ENCODE assay signal across 8 cellular contexts in the genomic region with DNA sequence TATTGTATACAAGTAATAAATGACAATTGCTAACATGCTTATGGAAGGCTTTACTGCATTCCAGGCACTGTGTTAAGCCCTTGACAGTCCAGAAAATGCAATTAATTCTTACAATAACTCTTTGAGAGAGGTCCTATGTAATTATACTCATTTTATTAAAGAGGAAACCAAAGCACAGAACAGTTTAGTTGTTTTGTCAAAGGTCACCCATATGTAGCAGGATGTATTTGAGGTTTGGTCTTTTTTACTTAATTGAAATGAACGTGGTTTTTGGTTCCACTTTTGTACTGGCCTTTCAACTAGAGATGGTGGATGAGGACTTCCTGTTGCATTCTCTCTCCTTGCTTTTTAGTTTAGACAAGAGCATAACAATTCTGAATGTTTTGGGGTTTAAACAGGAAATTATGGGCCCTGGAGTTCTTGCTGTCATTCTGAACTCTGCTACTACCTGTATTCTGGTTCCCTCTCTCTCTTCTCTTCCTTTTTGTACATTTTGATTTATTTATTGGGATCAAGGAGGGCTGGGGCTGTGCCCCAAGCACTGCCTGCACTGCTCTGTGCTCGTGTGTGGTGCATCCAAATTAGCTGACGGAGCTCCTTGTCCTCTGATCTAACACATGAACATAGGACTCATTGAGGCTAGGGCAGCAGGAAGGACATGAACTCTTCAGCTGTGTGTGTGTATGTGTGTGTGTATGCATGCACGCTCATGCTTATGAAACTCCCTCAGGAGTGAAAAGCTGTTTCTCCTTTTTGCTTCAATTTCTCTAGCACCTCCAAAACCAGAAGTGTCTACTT. TPM values are rescaled to one million over a fixed set of nuclear protein-coding genes. Genes with fewer than 3 reads are reported as not detected.
DNase-seq lines count a peak whose midpoint lies in the region; ATAC-seq, FAIRE-seq and TF ChIP-seq lines count a peak whose summit lies in the region.

No MANE protein-coding gene starts in this region.

- POLR2A ChIA-PET in activated naive CD8-positive, alpha-beta T cell treated with anti-CD3 and anti-CD28 coated beads, Interleukin-2, amount 10 ng/mL, durations not matched to agents 7 days and 5 days (lab: Charles Lee) = interaction anchor here (0.7 to 2.1 kb wide), 5 partner anchors 9 to 372 kb away, joined by 3 to 12 read pairs (median 4); a partner anchor contains a TSS

- H3K9me3 ChIP-seq in smooth muscle cell (replicated peaks; ENCODE audit: low read depth) = no peaks in the 10 kb centered on the region

- H3K27me3 ChIP-seq in smooth muscle cell (ENCODE audit: low read depth) = no peaks in the 10 kb centered on the region

- no peaks in the 10 kb centered on the region for H4K20me1 ChIP-seq in smooth muscle cell (ENCODE audit: low read depth)

- no peaks in the 10 kb centered on the region for H3K27me3 Mint-ChIP-seq in activated naive CD8-positive, alpha-beta T cell treated with anti-CD3 and anti-CD28 coated beads, Interleukin-2, amount 10 ng/mL, durations not matched to agents 7 days and 5 days
- no peaks in the 10 kb centered on the region for H3K27me3 Mint-ChIP-seq in Calu3 (ENCODE audit: unreplicated experiment)

- H3K4me3 ChIP-seq in smooth muscle cell = no peak overlapping the region

- peaks cover 4% of the 10 kb centered on the region for H3K36me3 Mint-ChIP-seq in activated naive CD8-positive, alpha-beta T cell treated with anti-CD3 and anti-CD28 coated beads, Interleukin-2, amount 10 ng/mL, durations not matched to agents 7 days and 5 days
- peaks cover 6% of the 10 kb centered on the region for H3K36me3 Mint-ChIP-seq in Calu3 (ENCODE audit: insufficient read depth, unreplicated experiment)

- DNase-seq in GM12892 (ENCODE audit: insufficient read length) (no peak), smooth muscle cell (lab: John Stamatoyannopoulos, UW; ENCODE audit: unreplicated experiment) (no peak), Calu3 (no peak), DMS 273 treated with DMSO at 0.1 percent for 48 hours (lab: John Stamatoyannopoulos, UW) (no peak), left colon (no peak)
- DNase-seq in activated naive CD8-positive, alpha-beta T cell treated with anti-CD3 and anti-CD28 coated beads, Interleukin-2, amount 10 ng/mL, durations not matched to agents 7 days and 5 days = peak; percentile 40

- TF ChIP-seq CTCF in smooth muscle cell (IDR thresholded peaks at IDR 0.05; ENCODE audit: borderline replicate concordance, insufficient read depth, poor library complexity, severe bottlenecking) = no peak
- no peak for TF ChIP-seq CTCF in Calu3 (IDR thresholded peaks at IDR 0.05; ENCODE audit: unreplicated experiment)

- peaks cover 57% of the 10 kb centered on the region for H3K4me1 Mint-ChIP-seq in activated naive CD8-positive, alpha-beta T cell treated with anti-CD3 and anti-CD28 coated beads, Interleukin-2, amount 10 ng/mL, durations not matched to agents 7 days and 5 days
- H3K4me1 Mint-ChIP-seq in Calu3 (ENCODE audit: low read depth, unreplicated experiment) = no peaks in the 10 kb centered on the region

- intact Hi-C loops in Calu3 (cut with micrococcal nuclease; ENCODE audit: unreplicated experiment) (no loop called here), left colon (cut with DNase I, micrococcal nuclease) (no loop called here)

- H3K4me1 ChIP-seq in smooth muscle cell (ENCODE audit: low read depth) = peaks cover 20% of the 10 kb centered on the region

- H3K9me3 Mint-ChIP-seq in activated naive CD8-positive, alpha-beta T cell treated with anti-CD3 and anti-CD28 coated beads, Interleukin-2, amount 10 ng/mL, durations not matched to agents 7 days and 5 days = no peaks in the 10 kb centered on the region
- H3K9me3 Mint-ChIP-seq in Calu3 (ENCODE audit: low read depth, unreplicated experiment) = no peaks in the 10 kb centered on the region

- no peak overlapping the region for H3K4me2 ChIP-seq in smooth muscle cell

- peak; percentile 36 for ATAC-seq in GM19468 (IDR thresholded peaks at IDR 0.05; ENCODE audit: extremely low read depth, unreplicated experiment)
- peak; percentile 67 for ATAC-seq in HG03354 (IDR thresholded peaks at IDR 0.05; ENCODE audit: poor library complexity, severe bottlenecking, unreplicated experiment)
- peak; percentile 69 for ATAC-seq in activated naive CD8-positive, alpha-beta T cell treated with anti-CD3 and anti-CD28 coated beads, Interleukin-2, amount 10 ng/mL, durations not matched to agents 7 days and 5 days (ENCODE audit: low read depth)
- no peak for ATAC-seq in left colon

- H3K9ac ChIP-seq in smooth muscle cell (ENCODE audit: low read depth) = no peak overlapping the region

- peak overlapping the region; percentile 85 for H3K4me3 Mint-ChIP-seq in activated naive CD8-positive, alpha-beta T cell treated with anti-CD3 and anti-CD28 coated beads, Interleukin-2, amount 10 ng/mL, durations not matched to agents 7 days and 5 days
- no peak overlapping the region for H3K4me3 Mint-ChIP-seq in Calu3 (ENCODE audit: low read depth, unreplicated experiment)

- peak overlapping the region; percentile 99 for H3K27ac Mint-ChIP-seq in activated naive CD8-positive, alpha-beta T cell treated with anti-CD3 and anti-CD28 coated beads, Interleukin-2, amount 10 ng/mL, durations not matched to agents 7 days and 5 days
- H3K27ac Mint-ChIP-seq in Calu3 (ENCODE audit: unreplicated experiment) = no peak overlapping the region

- no peak overlapping the region for H2AFZ ChIP-seq in smooth muscle cell (ENCODE audit: low read depth)

- peak; percentile 47; the same call in 1 of the 2 replicates for TF ChIP-seq POLR2A in GM12892 (IDR thresholded peaks at IDR 0.05; ENCODE audit: low read depth, low read length)

- BruUV-seq in Calu3 (replicated peaks; lab: Mats Ljungman, UMichigan) = no TSS peak

- CTCF ChIA-PET in Calu3 (lab: Charles Lee) = no interaction called here

- H3F3A ChIP-seq in smooth muscle cell (ENCODE audit: low read depth) = peaks cover 19% of the 10 kb centered on the region

- WGBS in smooth muscle cell (ENCODE audit: low lambda C conversion rate) = 89% methylated on average over 4 of the region's 4 CpGs

- no peaks in the 10 kb centered on the region for H3K36me3 ChIP-seq in smooth muscle cell (ENCODE audit: low read depth)

- H3K27ac ChIP-seq in smooth muscle cell (ENCODE audit: low read depth) = no peak overlapping the region

- peak; percentile 81 for FAIRE-seq in GM12892 (lab: Jason Lieb, UNC)

- H3K79me2 ChIP-seq in smooth muscle cell (ENCODE audit: low read depth) = no peaks in the 10 kb centered on the region

RNA-seq across cellular contexts. Expression of a gene that starts 47.4 kb away (rescaled TPM):
- polyA plus RNA-seq in GM12892 (2012; ENCODE audit: missing spikeins) = 0.11 TPM
- total RNA-seq in activated naive CD8-positive, alpha-beta T cell treated with anti-CD3 and anti-CD28 coated beads, Interleukin-2, amount 10 ng/mL, durations not matched to agents 7 days and 5 days = under 1 TPM; 0.06 to 0.11 TPM
- total RNA-seq in smooth muscle cell (1.0 and 1.8 TPM in 2 replicates), Calu3 (2022) (10.7 and 18.3 TPM in 2 replicates), left colon (1 to 10 TPM in 1 of 2 donors, under 1 TPM in 1; 0.84 to 1.5 TPM)
- polyA plus RNA-seq in smooth muscle cell = 0.11 TPM in 1 of 2 replicates, not detected in the other
